1 cellular context compared by ENCODE assay signal in genomic region chr6:16184129-16184528, GRCh38.
TF ChIP-seq lines count a peak whose summit lies in the region.

No MANE protein-coding gene starts in this region.

TF ChIP-seq in K562, 482 proteins besides CTCF, POLR2A, EP300 and RAD21 (continued from another document):
- TF ChIP-seq RNF219 (CRISPR knock-in tag; IDR thresholded peaks at IDR 0.05) (no peak), ZC3H11A (IDR thresholded peaks at IDR 0.05; ENCODE audit: low read depth, low read length) (no peak), ZKSCAN1 (IDR thresholded peaks at IDR 0.05; ENCODE audit: low read depth, low read length) (no peak), KLF1 (tag; IDR thresholded peaks at IDR 0.05) (no peak), NR0B1 (IDR thresholded peaks at IDR 0.05; ENCODE audit: partially characterized antibody) (no peak), SIX5 (IDR thresholded peaks at IDR 0.05; ENCODE audit: borderline replicate concordance in 1 of 2, insufficient read depth in 1 of 2, low read depth in 1 of 2, low read length in 2 of 2) (no peak), NFIX (CRISPR knock-in tag; IDR thresholded peaks at IDR 0.05; ENCODE audit: low read depth) (no peak), ZNF347 (CRISPR knock-in tag; IDR thresholded peaks at IDR 0.05; ENCODE audit: low read depth) (no peak), DIDO1 (tag; IDR thresholded peaks at IDR 0.05; ENCODE audit: low read depth) (no peak), ZNF696 (CRISPR knock-in tag; conservative IDR thresholded peaks at IDR 0.05) (no peak), MLLT1 (IDR thresholded peaks at IDR 0.05) (no peak), TFAP4 (CRISPR knock-in tag; IDR thresholded peaks at IDR 0.05; ENCODE audit: borderline replicate concordance) (no peak), BCOR (IDR thresholded peaks at IDR 0.05) (no peak), MAX (CRISPR knock-in tag; IDR thresholded peaks at IDR 0.05) (peak; percentile 24; the same call in 1 of the 2 replicates), THRA (IDR thresholded peaks at IDR 0.05) (no peak), COPS2 (conservative IDR thresholded peaks at IDR 0.05) (no peak), ZNF184 (CRISPR knock-in tag; IDR thresholded peaks at IDR 0.05) (no peak), ZBTB11 (CRISPR knock-in tag; IDR thresholded peaks at IDR 0.05) (no peak), ZNF785 (CRISPR knock-in tag; IDR thresholded peaks at IDR 0.05) (no peak), ATF6 (CRISPR knock-in tag; IDR thresholded peaks at IDR 0.05) (0 out of 2 replicates have a peak, but pooled peaks have one; percentile 34), ZNF592 (IDR thresholded peaks at IDR 0.05) (peak; percentile 12; the same call in 1 of the 2 replicates)
